ENCODE assay signal across 1 cellular context in the genomic region with DNA sequence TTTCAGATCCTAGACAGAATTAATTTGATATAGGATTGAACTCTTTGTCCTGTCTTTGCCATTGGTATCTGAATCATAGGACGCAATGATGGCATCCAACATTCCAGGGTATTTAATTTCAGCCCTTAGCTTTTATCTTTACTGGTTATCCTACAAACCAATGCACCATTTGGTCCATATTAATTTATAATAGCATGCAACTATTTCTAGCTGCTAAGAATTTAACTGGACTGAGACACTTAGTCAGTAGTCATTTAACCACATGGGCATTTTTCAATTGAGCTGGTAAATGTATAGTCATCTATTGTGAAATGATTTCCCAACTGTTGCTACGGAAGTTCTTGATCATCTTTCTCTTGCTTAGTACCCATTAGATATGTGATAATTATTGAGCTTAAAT.
A peak's percentile ranks its signal among the peaks of the same experiment; 100 is the strongest.
TF ChIP-seq lines count a peak whose summit lies in the region.

No MANE protein-coding gene starts in this region.

TF ChIP-seq in IMR-90, 13 proteins besides CTCF, POLR2A, EP300 and RAD21 (continued from another document):
- no peak for TF ChIP-seq BHLHE40 (IDR thresholded peaks at IDR 0.05; ENCODE audit: low read depth, low read length)
- peak; percentile 57; the same call in 1 of the 2 replicates for TF ChIP-seq CEBPB (IDR thresholded peaks at IDR 0.05; ENCODE audit: low read depth, low read length)
- no peak for TF ChIP-seq RCOR1 (IDR thresholded peaks at IDR 0.05; ENCODE audit: insufficient replicate concordance, low read length)
